ENCODE assay signal across 8 cellular contexts in genomic region chr14:100645200-100645985, GRCh38. TPM values are rescaled to one million over a fixed set of nuclear protein-coding genes. Genes with fewer than 3 reads are reported as not detected.
DNase-seq lines count a peak whose midpoint lies in the region; ATAC-seq and TF ChIP-seq lines count a peak whose summit lies in the region.

No MANE protein-coding gene starts in this region.

- peaks cover 0 to 6% of the 10 kb centered on the region in 2 donors for H3K4me1 ChIP-seq in lung (ENCODE audit: control insufficient read depth in 2 of 2, insufficient read depth in 2 of 2, low read length in 2 of 2)

- H3K4me3 ChIP-seq in lung, result no peak overlapping the region

- 17 to 35% methylated on average over 12 of the region's 12 CpGs for WGBS in lung, 2 donors

- peak; percentile 65 for ATAC-seq in HG03432 (IDR thresholded peaks at IDR 0.05; ENCODE audit: unreplicated experiment)
- ATAC-seq in lung (ENCODE audit: insufficient read depth, low FRiP score), result peak; percentile 88
- ATAC-seq in HG02610 (IDR thresholded peaks at IDR 0.05; ENCODE audit: unreplicated experiment), result no peak

- TF ChIP-seq CTCF in GM12874 (IDR thresholded peaks at IDR 0.05; ENCODE audit: insufficient read depth, low read depth, low read length) (peak; percentile 75), lung (IDR thresholded peaks at IDR 0.05; ENCODE audit: control extremely low read depth, extremely low read depth) (peak; percentile 71)

- no peak overlapping the region for H3K27ac ChIP-seq in lung (ENCODE audit: low read depth in 1 of 2, low read length in 1 of 2)

- peak; percentile 72 for DNase-seq in NCI-H774 (lab: John Stamatoyannopoulos, UW)
- DNase-seq in activated CD4-positive, alpha-beta T cell treated with anti-CD3 and anti-CD28 coated beads, Interleukin-2, amount 50 U/mL, for 48 hours, result peak; percentile 91 to 94
- DNase-seq in ecto neural progenitor cell (ENCODE audit: low spot score), result peak; percentile 91
- DNase-seq in lung (ENCODE audit: low spot score), result peak; percentile 89
- peak; percentile 78 for DNase-seq in stimulated activated CD8-positive, alpha-beta memory T cell treated with anti-CD3 and anti-CD28 coated beads, Interleukin-15, amount 100 ng/mL, for 1 hour (ENCODE audit: low read depth)

- no peaks in the 10 kb centered on the region for H3K36me3 ChIP-seq in lung (ENCODE audit: control insufficient read depth in 2 of 2, insufficient read depth in 2 of 2, low read length in 2 of 2)

- no peaks in the 10 kb centered on the region for H3K9me3 ChIP-seq in lung (ENCODE audit: control insufficient read depth in 2 of 2, insufficient read depth in 1 of 2, low read length in 1 of 2)

- no peaks in the 10 kb centered on the region for H3K27me3 ChIP-seq in lung (ENCODE audit: control insufficient read depth, insufficient read depth)

RNA-seq across cellular contexts. Expression of gene BEGAIN, which starts 58.2 kb away (rescaled TPM):
- 1 to 10 TPM; 1.3 to 1.6 TPM for total RNA-seq in lung
- 1 to 10 TPM in 1 of 2 donors, under 1 TPM in 1; 0.27 to 1.3 TPM for polyA plus RNA-seq in lung
